18 cellular contexts compared by ENCODE assay signal in the genomic region with DNA sequence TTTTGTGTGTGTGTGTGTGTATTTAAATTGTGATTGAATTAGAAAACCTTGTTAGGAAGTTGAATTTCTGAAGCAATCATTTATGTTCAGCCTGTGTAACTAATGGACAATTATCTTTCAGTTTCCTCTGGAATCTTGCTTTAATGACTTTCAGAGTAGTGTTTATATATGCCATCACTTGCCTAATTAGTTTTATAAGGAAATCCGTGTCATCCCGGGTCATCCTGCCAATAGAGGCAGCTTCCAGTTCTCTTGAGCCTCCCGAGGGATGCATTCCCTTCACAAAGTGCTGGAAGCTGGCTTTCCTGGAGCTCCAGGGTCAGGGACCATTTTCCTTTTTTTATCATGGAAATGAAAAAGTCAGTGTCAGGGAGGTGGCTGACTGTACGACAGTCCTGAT.
"Had no signal": no experiment of that assay in that cellular context is flagged by ENCODE, and none has a peak within 500 bp of the region (broad histone marks: within the 10 kb centered on the region; RNA-seq: fewer than 3 reads in every experiment).

No MANE protein-coding gene starts in this region.

- H3K4me1 ChIP-seq: ascending aorta, breast epithelium had no signal

- DNase-seq: activated CD4-positive, alpha-beta T cell treated with anti-CD3 and anti-CD28 coated beads for 1 hour; activated CD4-positive, alpha-beta T cell treated with anti-CD3 and anti-CD28 coated beads, Interleukin-2, amount 50 U/mL, for 48 hours; activated naive CD4-positive, alpha-beta T cell treated with Interleukin-2 at 50 U/mL for 16 hours; cerebellar nuclear complex; endodermal cell; islet precursor cell; left lung; mesenchymal stem cell; natural killer cell; stimulated activated CD4-positive, alpha-beta T cell treated with anti-CD3 and anti-CD28 coated beads, Interleukin-12 subunit alpha, Interleukin-12 subunit beta, amount 100 ng/mL, for 4 hours; stimulated activated CD4-positive, alpha-beta T cell treated with anti-CD3 and anti-CD28 coated beads, Interleukin-2, amount 100 ng/mL, for 24 hours; stomach; testis; upper lobe of right lung had no signal

- ATAC-seq: activated T-helper 17 cell treated with anti-CD3 and anti-CD28 coated beads, Interleukin-2, amount 50 U/mL, for 72 hours; left lung; natural killer cell; upper lobe of right lung had no signal

- H3K27me3 ChIP-seq: ascending aorta, breast epithelium, left lung, neutrophil, stomach, testis, upper lobe of right lung had no signal

- H3K36me3 ChIP-seq: ascending aorta, breast epithelium, left lung, neutrophil, stomach, upper lobe of right lung had no signal

- H3K4me3 ChIP-seq: ascending aorta, breast epithelium, left lung, stomach, testis, upper lobe of right lung had no signal

- H3K9me3 ChIP-seq: ascending aorta, breast epithelium, left lung, neutrophil, stomach, testis, upper lobe of right lung had no signal

- H3K27ac ChIP-seq: ascending aorta, breast epithelium, left lung, neutrophil, stomach, testis, upper lobe of right lung had no signal
